ENCODE assay signal across 1 cellular context in genomic region chr1:236795757-236796719, GRCh38.
TF ChIP-seq lines count a peak whose summit lies in the region.

No MANE protein-coding gene starts in this region.

TF ChIP-seq in HEK293, 187 proteins besides CTCF, POLR2A, EP300 and RAD21 (continued from another document and continues in another):
- TF ChIP-seq GLI4 (tag by site-specific recombination; IDR thresholded peaks at IDR 0.05), result no peak
- 0 out of 2 replicates have a peak, but pooled peaks have one; percentile 23 for TF ChIP-seq PRDM6 (tag by site-specific recombination; IDR thresholded peaks at IDR 0.05)
- no peak for TF ChIP-seq ZNF623 (tag by site-specific recombination; IDR thresholded peaks at IDR 0.05)
- TF ChIP-seq EGR2 (tag by site-specific recombination; IDR thresholded peaks at IDR 0.05; ENCODE audit: low read depth), result peak; percentile 47; the same call in 1 of the 2 replicates
- TF ChIP-seq ZBTB11 (tag by site-specific recombination; conservative IDR thresholded peaks at IDR 0.05; ENCODE audit: low read depth), result peak; percentile 89
- no peak for TF ChIP-seq ZNF132 (tag by site-specific recombination; IDR thresholded peaks at IDR 0.05; ENCODE audit: borderline replicate concordance)
- TF ChIP-seq ZSCAN23 (tag by site-specific recombination; IDR thresholded peaks at IDR 0.05), result no peak
- no peak for TF ChIP-seq KLF17 (tag by site-specific recombination; IDR thresholded peaks at IDR 0.05)
- no peak for TF ChIP-seq FEZF1 (tag by site-specific recombination; IDR thresholded peaks at IDR 0.05)
- peak; percentile 19 for TF ChIP-seq ZBTB17 (tag by site-specific recombination; IDR thresholded peaks at IDR 0.05)
- TF ChIP-seq ZNF704 (tag by site-specific recombination; IDR thresholded peaks at IDR 0.05), result no peak
- no peak for TF ChIP-seq BCL6B (tag by site-specific recombination; IDR thresholded peaks at IDR 0.05)
- TF ChIP-seq ZNF37A (tag by site-specific recombination; IDR thresholded peaks at IDR 0.05), result no peak
- TF ChIP-seq INSM2 (tag by site-specific recombination; IDR thresholded peaks at IDR 0.05), result no peak
- no peak for TF ChIP-seq ZNF148 (tag by site-specific recombination; IDR thresholded peaks at IDR 0.05; ENCODE audit: borderline replicate concordance)
- TF ChIP-seq ZBTB21 (tag by site-specific recombination; IDR thresholded peaks at IDR 0.05), result 0 out of 2 replicates have a peak, but pooled peaks have one; percentile 20
- no peak for TF ChIP-seq KLF10 (tag by site-specific recombination; IDR thresholded peaks at IDR 0.05)
- no peak for TF ChIP-seq GLI2 (tag by site-specific recombination; IDR thresholded peaks at IDR 0.05; ENCODE audit: borderline replicate concordance, low read depth)
- no peak for TF ChIP-seq ZNF777 (tag by site-specific recombination; IDR thresholded peaks at IDR 0.05; ENCODE audit: borderline replicate concordance)
- TF ChIP-seq MYNN (tag by site-specific recombination; IDR thresholded peaks at IDR 0.05; ENCODE audit: borderline replicate concordance), result no peak
- TF ChIP-seq SCRT1 (tag by site-specific recombination; IDR thresholded peaks at IDR 0.05; ENCODE audit: borderline replicate concordance), result no peak
- 0 out of 2 replicates have a peak, but pooled peaks have one; percentile 6 for TF ChIP-seq ZFP69B (tag by site-specific recombination; IDR thresholded peaks at IDR 0.05)
- TF ChIP-seq ZNF335 (tag by site-specific recombination; conservative IDR thresholded peaks at IDR 0.05), result peak; percentile 84
- TF ChIP-seq ZNF561 (tag by site-specific recombination; IDR thresholded peaks at IDR 0.05; ENCODE audit: borderline replicate concordance), result no peak
- no peak for TF ChIP-seq WT1 (tag by site-specific recombination; IDR thresholded peaks at IDR 0.05)
- no peak for TF ChIP-seq ZNF19 (tag by site-specific recombination; IDR thresholded peaks at IDR 0.05; ENCODE audit: low read depth)
- peak; percentile 91 for TF ChIP-seq ZNF362 (tag by site-specific recombination; IDR thresholded peaks at IDR 0.05)
- TF ChIP-seq ZNF280D (tag by site-specific recombination; IDR thresholded peaks at IDR 0.05), result no peak
- no peak for TF ChIP-seq ZNF292 (tag by site-specific recombination; IDR thresholded peaks at IDR 0.05; ENCODE audit: borderline replicate concordance, low read depth)
- TF ChIP-seq BCL11A (tag by site-specific recombination; IDR thresholded peaks at IDR 0.05; ENCODE audit: low read depth), result no peak
- TF ChIP-seq ZNF514 (tag by site-specific recombination; IDR thresholded peaks at IDR 0.05), result no peak
- no peak for TF ChIP-seq ZNF214 (tag by site-specific recombination; IDR thresholded peaks at IDR 0.05; ENCODE audit: borderline replicate concordance)
- no peak for TF ChIP-seq ZNF530 (tag by site-specific recombination; IDR thresholded peaks at IDR 0.05; ENCODE audit: low read depth)
- no peak for TF ChIP-seq ZNF146 (tag by site-specific recombination; IDR thresholded peaks at IDR 0.05)
- TF ChIP-seq ZFHX2 (tag by site-specific recombination; conservative IDR thresholded peaks at IDR 0.05), result peak; percentile 65
- TF ChIP-seq REST (tag by site-specific recombination; IDR thresholded peaks at IDR 0.05), result no peak
- peak; percentile 8; the same call in 1 of the 2 replicates for TF ChIP-seq PRDM1 (tag by site-specific recombination; IDR thresholded peaks at IDR 0.05)
- 0 out of 2 replicates have a peak, but pooled peaks have one; percentile 4 for TF ChIP-seq REPIN1 (tag by site-specific recombination; IDR thresholded peaks at IDR 0.05; ENCODE audit: low read depth)
